Comparison of ENCODE assay signal across 27 cellular contexts in genomic region chr3:35409991-35410390, GRCh38.
"Had no signal": no experiment of that assay in that cellular context is flagged by ENCODE, and none has a peak within 500 bp of the region (broad histone marks: within the 10 kb centered on the region; RNA-seq: fewer than 3 reads in every experiment).

No MANE protein-coding gene starts in this region.

- H2AFZ ChIP-seq: neural progenitor cell, parathyroid adenoma had no signal

- H3K9me3 ChIP-seq: left lung, lower lobe of right lung, neutrophil, psoas muscle, spleen, suprapubic skin, thoracic aorta, tibial artery, upper lobe of right lung had no signal

- H3K4me1 ChIP-seq: left lung, lower lobe of right lung, neural progenitor cell, parathyroid adenoma, psoas muscle, spleen, suprapubic skin, tibial artery, upper lobe of right lung had no signal

- H3K4me3 ChIP-seq: left lung, lower lobe of right lung, neural progenitor cell, psoas muscle, skin epidermis, spleen, suprapubic skin, thoracic aorta, tibial artery, upper lobe of right lung had no signal

- H3K27me3 ChIP-seq: left lung, neural progenitor cell, neutrophil, spleen, suprapubic skin, tibial artery, upper lobe of right lung had no signal

- H3K4me2 ChIP-seq: neural progenitor cell had no signal

- ATAC-seq: left colon; left lung; lower lobe of right lung; natural killer cell; psoas muscle; sciatic nerve; stimulated activated effector memory CD8-positive, alpha-beta T cell treated with anti-CD3 and anti-CD28 coated beads, Interleukin-12 subunit alpha, Interleukin-12 subunit beta, amount 100 ng/mL, for 72 hours; upper lobe of right lung had no signal

- H3K36me3 ChIP-seq: left lung, lower lobe of right lung, neural progenitor cell, neutrophil, spleen, suprapubic skin, thoracic aorta, tibial artery, upper lobe of right lung had no signal

- H3K79me2 ChIP-seq: parathyroid adenoma had no signal

- FAIRE-seq: keratinocyte, urothelium cell line had no signal

- H3K9ac ChIP-seq: neural progenitor cell, parathyroid adenoma had no signal

- H3K27ac ChIP-seq: left lung, lower lobe of right lung, neural progenitor cell, neutrophil, parathyroid adenoma, psoas muscle, skin epidermis, spleen, suprapubic skin, thoracic aorta, tibial artery, upper lobe of right lung had no signal

- DNase-seq: hippocampal formation; left colon; left lung; lower lobe of right lung; mammary epithelial cell; mesenchymal stem cell; naive B cell; natural killer cell; nephron progenitor cell; occipital lobe; psoas muscle; spleen; stimulated activated CD4-positive, alpha-beta T cell treated with anti-CD3 and anti-CD28 coated beads, Interleukin-4, amount 100 ng/mL, for 24 hours; stimulated activated naive CD4-positive, alpha-beta T cell; tibial artery; trophoblast cell; upper lobe of right lung had no signal
